16 cellular contexts compared by ENCODE assay signal in genomic region chr13:95250961-95251360, GRCh38. TPM values are rescaled to one million over a fixed set of nuclear protein-coding genes. Genes with fewer than 3 reads are reported as not detected.
DNase-seq lines count a peak whose midpoint lies in the region; ATAC-seq lines count a peak whose summit lies in the region.
"Had no signal": no experiment of that assay in that cellular context is flagged by ENCODE, and none has a peak within 500 bp of the region (broad histone marks: within the 10 kb centered on the region; RNA-seq: fewer than 3 reads in every experiment).

No MANE protein-coding gene starts in this region.

- peak overlapping the region; percentile 51 for H3K27ac Mint-ChIP-seq in activated T-helper 17 cell treated with anti-CD3 and anti-CD28 coated beads, Interleukin-2, amount 50 U/mL, for 72 hours
- H3K27ac Mint-ChIP-seq: stimulated activated naive B cell treated with anti-CD40 and anti-IgM and Interleukin-4, amounts not matched to agents 10 μg/mL and 1 μg/mL and 100 μg/mL, for 72 hours had no signal

- no peak overlapping the region for H3K4me3 Mint-ChIP-seq in activated T-helper 17 cell treated with anti-CD3 and anti-CD28 coated beads, Interleukin-2, amount 50 U/mL, for 72 hours
- H3K4me3 Mint-ChIP-seq: stimulated activated naive B cell treated with anti-CD40 and anti-IgM and Interleukin-4, amounts not matched to agents 10 μg/mL and 1 μg/mL and 100 μg/mL, for 72 hours had no signal

- H3K9me3 Mint-ChIP-seq in activated T-helper 17 cell treated with anti-CD3 and anti-CD28 coated beads, Interleukin-2, amount 50 U/mL, for 72 hours: no peaks in the 10 kb centered on the region
- H3K9me3 Mint-ChIP-seq: stimulated activated naive B cell treated with anti-CD40 and anti-IgM and Interleukin-4, amounts not matched to agents 10 μg/mL and 1 μg/mL and 100 μg/mL, for 72 hours had no signal

- H3K4me1 Mint-ChIP-seq in activated T-helper 17 cell treated with anti-CD3 and anti-CD28 coated beads, Interleukin-2, amount 50 U/mL, for 72 hours: no peaks in the 10 kb centered on the region

- peak; percentile 53 for ATAC-seq in GM18511 (IDR thresholded peaks at IDR 0.05; ENCODE audit: unreplicated experiment)
- peak; percentile 59 for ATAC-seq in GM21447 (IDR thresholded peaks at IDR 0.05; ENCODE audit: unreplicated experiment)
- ATAC-seq in HG02981 (IDR thresholded peaks at IDR 0.05; ENCODE audit: unreplicated experiment): peak; percentile 42
- no peak for ATAC-seq in activated T-helper 17 cell treated with anti-CD3 and anti-CD28 coated beads, Interleukin-2, amount 50 U/mL, for 72 hours (replicated peaks)
- no peak for ATAC-seq in HG03469 (IDR thresholded peaks at IDR 0.05; ENCODE audit: unreplicated experiment)
- ATAC-seq: gastrocnemius medialis, upper lobe of right lung had no signal

- peaks cover 14% of the 10 kb centered on the region for H3K36me3 Mint-ChIP-seq in activated T-helper 17 cell treated with anti-CD3 and anti-CD28 coated beads, Interleukin-2, amount 50 U/mL, for 72 hours (ENCODE audit: low read depth)

- no peaks in the 10 kb centered on the region for H3K27me3 Mint-ChIP-seq in activated T-helper 17 cell treated with anti-CD3 and anti-CD28 coated beads, Interleukin-2, amount 50 U/mL, for 72 hours
- H3K27me3 Mint-ChIP-seq: stimulated activated naive B cell treated with anti-CD40 and anti-IgM and Interleukin-4, amounts not matched to agents 10 μg/mL and 1 μg/mL and 100 μg/mL, for 72 hours had no signal

- DNase-seq in cerebellum (ENCODE audit: low spot score) (no peak), 8988T (no peak)
- DNase-seq in stimulated activated CD4-positive, alpha-beta T cell treated with anti-CD3 and anti-CD28 coated beads, Interleukin-2, amount 100 ng/mL, for 48 hours: no peak
- DNase-seq: activated effector memory CD4-positive, alpha-beta T cell treated with anti-CD3 and anti-CD28 coated beads, Interleukin-2, amount 50 U/mL, for 16 hours; COR-L47; gastrocnemius medialis; NCI-H69; posterior cingulate gyrus; stimulated activated naive B cell treated with anti-CD40 and anti-IgM and Interleukin-4, amounts not matched to agents 10 μg/mL and 1 μg/mL and 100 μg/mL, for 72 hours; SW 1271; upper lobe of right lung had no signal

RNA-seq across cellular contexts. Expression of gene ABCC4, which starts 50.3 kb away (rescaled TPM):
- 10 to 100 TPM in 1 of 2 donors, 1 to 10 TPM in 1; 6.5 to 14.4 TPM for total RNA-seq in activated T-helper 17 cell treated with anti-CD3 and anti-CD28 coated beads, Interleukin-2, amount 50 U/mL, for 72 hours
- total RNA-seq in cerebellum: 8.3 TPM

Comparison
In these comparisons a context has a peak if more than half of its experiments do, and no peak if none do; other contexts are left out.
1. ATAC-seq: peak in GM18511 (single experiment), GM21447 (single experiment) and HG02981 (single experiment); none in activated T-helper 17 cell treated with anti-CD3 and anti-CD28 coated beads, Interleukin-2, amount 50 U/mL, for 72 hours (single experiment) and HG03469 (single experiment).